14 cellular contexts compared by ENCODE assay signal in genomic region chr3:159629329-159630084, GRCh38.
"Had no signal": no experiment of that assay in that cellular context is flagged by ENCODE, and none has a peak within 500 bp of the region (broad histone marks: within the 10 kb centered on the region; RNA-seq: fewer than 3 reads in every experiment).

No MANE protein-coding gene starts in this region.

- H3K36me3 ChIP-seq: sigmoid colon, upper lobe of left lung had no signal

- H3K27me3 ChIP-seq: sigmoid colon, upper lobe of left lung had no signal

- H3K4me1 ChIP-seq: sigmoid colon had no signal

- H3K9me3 ChIP-seq: sigmoid colon, upper lobe of left lung had no signal

- H3K4me3 Mint-ChIP-seq: activated naive CD4-positive, alpha-beta T cell treated with anti-CD3 and anti-CD28 coated beads, Interleukin-2, amount 50 U/mL, for 24 hours; brain; dendritic cell treated with granulocyte-macrophage colony-stimulating factor and Interleukin-4, amounts not matched to agents 40 ng/mL and 50 ng/mL, for 4 days; memory B cell; nephron progenitor cell; T-helper 1 cell treated with Interleukin-12 subunit alpha and Interleukin-12 subunit beta and Interleukin-4 antibody, amounts not matched to agents 30 μg/mL and 1 μg/mL, for 36 hours had no signal

- H3K36me3 Mint-ChIP-seq: activated naive CD4-positive, alpha-beta T cell treated with anti-CD3 and anti-CD28 coated beads, Interleukin-2, amount 50 U/mL, for 24 hours; brain; memory B cell had no signal

- H3K4me3 ChIP-seq: sigmoid colon, upper lobe of left lung had no signal

- H3K27me3 Mint-ChIP-seq: activated naive CD4-positive, alpha-beta T cell treated with anti-CD3 and anti-CD28 coated beads, Interleukin-2, amount 50 U/mL, for 24 hours; brain; memory B cell had no signal

- H3K27ac ChIP-seq: sigmoid colon, upper lobe of left lung had no signal

- DNase-seq: activated effector memory CD4-positive, alpha-beta T cell treated with Interleukin-2 at 50 U/mL for 16 hours; activated T-cell treated with anti-CD3 and anti-CD28 coated beads, Interleukin-2, amount 50 U/mL, for 1 hour; cerebellar nuclear complex; glutamatergic neuron; nephron progenitor cell; sigmoid colon; stimulated activated CD4-positive, alpha-beta T cell treated with anti-CD3 and anti-CD28 coated beads, Interleukin-12 subunit alpha, Interleukin-12 subunit beta, amount 100 ng/mL, for 4 hours; stimulated activated naive CD4-positive, alpha-beta T cell treated with Interleukin-2 at 50 U/mL for 16 hours had no signal

- H3K27ac Mint-ChIP-seq: activated naive CD4-positive, alpha-beta T cell treated with anti-CD3 and anti-CD28 coated beads, Interleukin-2, amount 50 U/mL, for 24 hours; brain; dendritic cell treated with granulocyte-macrophage colony-stimulating factor and Interleukin-4, amounts not matched to agents 40 ng/mL and 50 ng/mL, for 4 days; memory B cell; nephron progenitor cell; T-helper 1 cell treated with Interleukin-12 subunit alpha and Interleukin-12 subunit beta and Interleukin-4 antibody, amounts not matched to agents 30 μg/mL and 1 μg/mL, for 36 hours had no signal

- H3K4me1 Mint-ChIP-seq: activated naive CD4-positive, alpha-beta T cell treated with anti-CD3 and anti-CD28 coated beads, Interleukin-2, amount 50 U/mL, for 24 hours; memory B cell had no signal

- H3K9me3 Mint-ChIP-seq: activated naive CD4-positive, alpha-beta T cell treated with anti-CD3 and anti-CD28 coated beads, Interleukin-2, amount 50 U/mL, for 24 hours; brain; dendritic cell treated with granulocyte-macrophage colony-stimulating factor and Interleukin-4, amounts not matched to agents 40 ng/mL and 50 ng/mL, for 4 days; memory B cell; nephron progenitor cell; T-helper 1 cell treated with Interleukin-12 subunit alpha and Interleukin-12 subunit beta and Interleukin-4 antibody, amounts not matched to agents 30 μg/mL and 1 μg/mL, for 36 hours had no signal
